11 cellular contexts compared by ENCODE assay signal in the genomic region with DNA sequence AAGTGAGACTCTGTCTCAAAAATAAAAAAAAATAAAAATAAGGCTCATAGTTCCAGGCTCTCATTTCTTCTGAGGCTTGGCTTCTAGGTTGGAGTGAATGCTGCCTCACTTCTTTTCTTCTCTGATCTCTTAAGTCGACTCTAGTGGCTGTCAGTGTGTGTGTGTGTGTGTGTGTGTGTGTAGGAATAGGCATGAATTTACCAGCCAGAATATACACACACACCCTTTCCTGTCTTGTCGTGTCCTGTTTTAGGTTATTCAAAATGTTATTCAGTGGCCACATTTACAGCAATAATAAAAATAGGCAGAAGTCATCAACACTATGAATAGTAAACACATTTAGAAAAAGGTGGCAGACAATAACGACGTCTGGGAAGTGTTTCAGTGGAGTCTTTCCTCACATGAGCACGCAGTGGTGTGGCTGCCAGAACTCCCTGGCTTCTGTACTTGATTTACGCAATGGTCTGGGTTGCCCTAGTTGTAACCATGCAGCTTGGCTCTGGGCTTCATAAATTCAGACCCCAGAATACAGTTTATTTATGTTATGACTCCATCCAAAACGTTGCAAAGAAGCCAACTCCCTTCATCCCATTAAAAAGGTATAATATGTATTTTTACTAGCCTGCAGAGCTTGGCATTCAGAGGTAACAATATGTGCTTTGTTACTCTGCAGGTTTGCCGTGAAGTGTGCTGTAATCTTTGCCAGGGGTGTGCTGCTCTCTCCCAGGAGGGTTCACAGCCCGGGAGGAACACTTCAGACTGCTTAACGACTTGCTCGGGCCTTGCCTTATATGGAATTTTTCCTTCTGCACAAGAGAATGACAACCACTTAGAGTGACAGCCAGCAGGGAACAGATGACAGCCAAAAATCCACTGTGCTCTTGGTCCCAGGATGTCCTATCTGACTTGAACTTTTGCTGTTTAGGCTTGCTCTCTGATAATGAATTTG. TPM values are rescaled to one million over a fixed set of nuclear protein-coding genes. Genes with fewer than 3 reads are reported as not detected.
DNase-seq lines count a peak whose midpoint lies in the region; ATAC-seq and TF ChIP-seq lines count a peak whose summit lies in the region.
"Had no signal": no experiment of that assay in that cellular context is flagged by ENCODE, and none has a peak within 500 bp of the region (broad histone marks: within the 10 kb centered on the region; RNA-seq: fewer than 3 reads in every experiment).

No MANE protein-coding gene starts in this region.

- H3K18ac ChIP-seq in IMR-90 (ENCODE audit: low read depth, low read length), result no peak overlapping the region

- intact Hi-C loops in IMR-90 (cut with micrococcal nuclease), result no loop called here

- no peak overlapping the region for H2AK9ac ChIP-seq in IMR-90 (replicated peaks; ENCODE audit: low read depth, low read length, poor library complexity)

- no peak for TF ChIP-seq CTCF in IMR-90 (conservative IDR thresholded peaks at IDR 0.05; ENCODE audit: low read depth, low read length)
- TF ChIP-seq CTCF in WTC11 (IDR thresholded peaks at IDR 0.05), result no peak
- no peak for TF ChIP-seq CTCF in GM10266 (IDR thresholded peaks at IDR 0.05; ENCODE audit: control insufficient read depth, insufficient read depth, low read depth, missing control alignments)

- no peaks in the 10 kb centered on the region for H3K36me3 ChIP-seq in IMR-90 (ENCODE audit: control insufficient read depth, insufficient read depth, low read length)
- H3K36me3 ChIP-seq in skeletal muscle satellite cell (ENCODE audit: insufficient read depth, low read length), result no peaks in the 10 kb centered on the region

- peaks cover 25% of the 10 kb centered on the region for H3K4me1 Mint-ChIP-seq in WTC11

- H3K9ac ChIP-seq in IMR-90 (ENCODE audit: low read depth, low read length) (no peak overlapping the region; the same call in 1 of the 2 replicates), skeletal muscle satellite cell (ENCODE audit: low read depth, low read length) (no peak overlapping the region)
- H3K9ac ChIP-seq: KMS-11 had no signal

- H3K9me3 Mint-ChIP-seq in WTC11, result no peaks in the 10 kb centered on the region

- peak overlapping the region; percentile 69; the same call in 1 of the 2 replicates for H2BK20ac ChIP-seq in IMR-90 (ENCODE audit: low read depth, low read length)

- H3K9me3 ChIP-seq in IMR-90 (ENCODE audit: control insufficient read depth, insufficient read depth, low read length) (no peaks in the 10 kb centered on the region), skeletal muscle satellite cell (replicated peaks; ENCODE audit: low read length) (no peaks in the 10 kb centered on the region)

- H4K5ac ChIP-seq in IMR-90 (ENCODE audit: low read depth, low read length), result no peak overlapping the region

- no TSS peak for BruUV-seq in IMR-90 (replicated peaks; lab: Mats Ljungman, UMichigan)

- peak overlapping the region; percentile 51 for H2AFZ ChIP-seq in IMR-90 (replicated peaks; ENCODE audit: low read length, poor library complexity)

- CTCF ChIA-PET in IMR-90 (lab: Yijun Ruan, JAX), result interaction anchor here (1.6 kb wide), 1 partner anchor 26 kb away, joined by 4 read pairs; no protein-coding TSS in a partner anchor
- CTCF ChIA-PET in WTC11 (lab: Charles Lee), result no interaction called here

- TF ChIP-seq POLR2A in IMR-90 (IDR thresholded peaks at IDR 0.05; ENCODE audit: low read depth, low read length), result no peak

- H2BK5ac ChIP-seq in IMR-90 (ENCODE audit: low read depth, low read length, poor library complexity, severe bottlenecking), result peak overlapping the region; percentile 41

- no peaks in the 10 kb centered on the region for H4K20me1 ChIP-seq in IMR-90 (ENCODE audit: insufficient read depth, low read length)

- H3K14ac ChIP-seq in IMR-90 (replicated peaks; ENCODE audit: low read depth, low read length), result peak overlapping the region; percentile 64

- dilution Hi-C loops in IMR-90 (cut with HindIII; ENCODE audit: low sequenced_read_pairs, unreplicated experiment), result no loop called here

- peaks cover 13% of the 10 kb centered on the region; the same call in 1 of the 2 replicates for H3K9me1 ChIP-seq in IMR-90 (ENCODE audit: insufficient read depth, low read length)

- H3K4me1 ChIP-seq in IMR-90 (ENCODE audit: control insufficient read depth, insufficient read depth, low read length), result peaks cover 8% of the 10 kb centered on the region
- peaks cover 3% of the 10 kb centered on the region for H3K4me1 ChIP-seq in skeletal muscle satellite cell (ENCODE audit: control insufficient read depth, insufficient read depth, low read length)

- peak overlapping the region; percentile 0; the same call in 1 of the 2 replicates for H3K4me2 ChIP-seq in IMR-90 (ENCODE audit: low read depth, low read length)
- peak overlapping the region; percentile 21 for H3K4me2 ChIP-seq in skeletal muscle satellite cell (ENCODE audit: low read length)
- H3K4me2 ChIP-seq: KMS-11 had no signal

- peak overlapping the region; percentile 52 for H4K91ac ChIP-seq in IMR-90 (ENCODE audit: insufficient read depth, low read depth, low read length)

- in situ Hi-C loops in IMR-90 (cut with MboI; ENCODE audit: low sequenced_read_pairs), result no loop called here

- H2BK120ac ChIP-seq in IMR-90 (ENCODE audit: low read depth, low read length), result peak overlapping the region; percentile 51; the same call in 1 of the 2 replicates

- peak overlapping the region; percentile 55 for H3K4ac ChIP-seq in IMR-90 (ENCODE audit: low read depth, low read length)

- WGBS in IMR-90 (ENCODE audit: extremely low coverage in 2 of 2, insufficient read length in 1 of 2), 2 experiments, result 6% methylated on average over 2 of the region's 11 CpGs; no CpG with 5 or more reads in 1 of the 2 experiments

- H3K56ac ChIP-seq in IMR-90 (ENCODE audit: extremely low read depth, insufficient read depth, low read length), result 0 out of 2 replicates have a peak overlapping the region, but pooled peaks have one; percentile 10

- H3K23ac ChIP-seq in IMR-90 (ENCODE audit: low read depth, low read length), result peak overlapping the region; percentile 57; the same call in 1 of the 2 replicates

- H3K36me3 Mint-ChIP-seq in WTC11, result no peaks in the 10 kb centered on the region
- H3K36me3 Mint-ChIP-seq: activated naive CD8-positive, alpha-beta T cell had no signal

- H3K4me3 ChIP-seq in IMR-90 (ENCODE audit: insufficient read depth, low read depth, low read length) (no peak overlapping the region), skeletal muscle satellite cell (ENCODE audit: low read length) (no peak overlapping the region)

- H3K4me3 Mint-ChIP-seq in WTC11, result no peak overlapping the region
- H3K4me3 Mint-ChIP-seq: activated naive CD8-positive, alpha-beta T cell had no signal

- no peaks in the 10 kb centered on the region for H3K27me3 Mint-ChIP-seq in WTC11 (ENCODE audit: low read depth)

- H3K27ac ChIP-seq in IMR-90 (ENCODE audit: insufficient read depth, low read length), result no peak overlapping the region
- H3K27ac ChIP-seq: KMS-11 had no signal

- H4K8ac ChIP-seq in IMR-90 (ENCODE audit: low read depth in 2 of 2, low read length in 2 of 2), result peak overlapping the region in 1 of 2 experiments; percentile 22; a peak in 1 of 4 replicates

- ATAC-seq in IMR-90 (ENCODE audit: low read depth) (peak; percentile 83), WTC11 (peak; percentile 80), GM18498 (IDR thresholded peaks at IDR 0.05; ENCODE audit: unreplicated experiment) (no peak), HG03108 (IDR thresholded peaks at IDR 0.05; ENCODE audit: unreplicated experiment) (no peak)

- no peak overlapping the region for H3K27ac Mint-ChIP-seq in WTC11
- H3K27ac Mint-ChIP-seq: activated naive CD8-positive, alpha-beta T cell had no signal

- no peaks in the 10 kb centered on the region for H3K79me1 ChIP-seq in IMR-90 (ENCODE audit: low read depth in 1 of 2, low read length in 2 of 2)

- DNase-seq in IMR-90, result peak; percentile 75
- DNase-seq in WTC11 (ENCODE audit: low spot score), result peak; percentile 11
- DNase-seq in hepatic stellate cell (ENCODE audit: low spot score), result peak; percentile 55
- DNase-seq in GM10266 (ENCODE audit: extremely low spot score), result no peak
- DNase-seq in effector CD8-positive, alpha-beta T cell (lab: John Stamatoyannopoulos, UW), result no peak

- H2AK5ac ChIP-seq in IMR-90 (ENCODE audit: low read depth, low read length), result peak overlapping the region; percentile 15; the same call in 1 of the 2 replicates

- no peak for TF ChIP-seq RAD21 in IMR-90 (IDR thresholded peaks at IDR 0.05; ENCODE audit: low read length)

- H3K27me3 ChIP-seq in IMR-90 (ENCODE audit: control insufficient read depth, insufficient read depth, low read length) (no peaks in the 10 kb centered on the region), skeletal muscle satellite cell (ENCODE audit: control insufficient read depth, insufficient read depth, low read length) (peaks cover 12% of the 10 kb centered on the region)

- peak overlapping the region; percentile 3; the same call in 2 of the 3 replicates for H2BK15ac ChIP-seq in IMR-90 (ENCODE audit: low read depth, low read length)

- POLR2A ChIA-PET in IMR-90 (lab: Charles Lee; ENCODE audit: unreplicated experiment), result no interaction called here
- POLR2A ChIA-PET in WTC11 (lab: Charles Lee), result interaction anchor here (0.8 kb wide), 1 partner anchor 10 kb away, joined by 3 read pairs; no protein-coding TSS in a partner anchor

TF ChIP-seq in WTC11, 78 proteins besides CTCF, POLR2A, EP300 and RAD21 (continues in another document):
- TF ChIP-seq, protein P1, sequence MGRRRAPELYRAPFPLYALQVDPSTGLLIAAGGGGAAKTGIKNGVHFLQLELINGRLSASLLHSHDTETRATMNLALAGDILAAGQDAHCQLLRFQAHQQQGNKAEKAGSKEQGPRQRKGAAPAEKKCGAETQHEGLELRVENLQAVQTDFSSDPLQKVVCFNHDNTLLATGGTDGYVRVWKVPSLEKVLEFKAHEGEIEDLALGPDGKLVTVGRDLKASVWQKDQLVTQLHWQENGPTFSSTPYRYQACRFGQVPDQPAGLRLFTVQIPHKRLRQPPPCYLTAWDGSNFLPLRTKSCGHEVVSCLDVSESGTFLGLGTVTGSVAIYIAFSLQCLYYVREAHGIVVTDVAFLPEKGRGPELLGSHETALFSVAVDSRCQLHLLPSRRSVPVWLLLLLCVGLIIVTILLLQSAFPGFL (CRISPR knock-in tag; IDR thresholded peaks at IDR 0.05; ENCODE audit: borderline replicate concordance), result no peak
- TF ChIP-seq ATF3 (CRISPR knock-in tag; conservative IDR thresholded peaks at IDR 0.05), result no peak
- TF ChIP-seq KAT7 (CRISPR knock-in tag; IDR thresholded peaks at IDR 0.05; ENCODE audit: borderline replicate concordance), result no peak

RNA-seq across cellular contexts. Expression of gene PALM2AKAP2, which starts 34.4 kb away (rescaled TPM):
- total RNA-seq in IMR-90 (2012; rRNA removed) (14.2 and 20.6 TPM in 2 replicates), WTC11 (2021) (7.0 to 7.3 TPM (median 7.2 TPM) in 3 replicates)
- 3.2 and 3.3 TPM in 2 replicates for polyA plus RNA-seq in IMR-90 (2012; rRNA removed)
- 0.88 and 1.4 TPM in 2 replicates for polyA plus RNA-seq in IMR-90 (2012; cell fraction: cytosol; rRNA removed)
- 0.29 and 2.1 TPM in 2 replicates for polyA plus RNA-seq in IMR-90 (2012; cell fraction: nucleus; rRNA removed; ENCODE audit: low replicate concordance)
- 3.1 and 8.9 TPM in 2 replicates for total RNA-seq in skeletal muscle satellite cell (2012; rRNA removed)
- total RNA-seq: T-helper 2 cell treated with Interferon-gamma antibody and Interleukin-4, amounts not matched to agents 100 ng/mL and 5 ng/mL, for 36 hours had no signal

Comparison
In these comparisons a context has a peak if more than half of its experiments do, and no peak if none do; other contexts are left out.
1. ATAC-seq: peak in IMR-90 (single experiment) and WTC11 (single experiment); none in GM18498 (single experiment) and HG03108 (single experiment).
2. DNase-seq: peak in IMR-90 (single experiment), WTC11 (single experiment) and hepatic stellate cell (single experiment); none in GM10266 (single experiment) and effector CD8-positive, alpha-beta T cell (single experiment).